11 cellular contexts compared by ENCODE assay signal in the genomic region with DNA sequence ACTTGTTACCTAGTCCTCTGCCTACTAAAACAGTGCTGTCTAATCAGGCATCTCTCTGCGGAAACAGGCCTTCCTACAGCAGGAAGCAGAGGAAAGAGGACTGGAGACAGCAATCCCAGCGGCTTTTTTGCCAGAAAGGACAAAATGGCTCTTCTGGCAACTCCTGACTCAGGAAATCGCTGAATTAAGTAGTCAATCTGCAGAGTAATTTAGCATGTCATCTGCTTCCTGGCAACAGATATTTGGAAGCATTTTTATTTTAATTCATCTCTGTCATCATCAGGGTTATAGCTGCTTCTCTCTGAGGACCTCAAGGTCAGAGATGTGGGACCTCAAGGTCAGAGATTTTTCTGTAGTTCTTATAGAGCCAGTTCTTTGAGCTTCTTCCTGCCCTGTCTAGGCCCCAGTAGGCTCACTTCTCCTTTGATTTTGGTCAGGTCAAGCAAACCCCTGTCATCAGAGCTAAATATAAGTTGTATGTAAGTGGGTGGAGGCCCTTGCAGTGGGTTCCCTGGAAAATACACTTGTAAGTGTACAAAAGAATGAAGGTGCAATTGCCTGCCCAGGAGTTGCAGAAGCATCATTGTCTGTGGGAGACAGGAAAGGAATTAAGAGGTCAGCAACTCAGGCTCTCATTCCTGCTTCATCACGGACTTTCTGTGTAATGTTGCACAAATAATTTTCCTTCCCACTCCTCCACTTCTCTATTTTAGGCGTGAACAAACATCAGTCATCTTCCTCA.
DNase-seq lines count a peak whose midpoint lies in the region; ATAC-seq and TF ChIP-seq lines count a peak whose summit lies in the region.
"Had no signal": no experiment of that assay in that cellular context is flagged by ENCODE, and none has a peak within 500 bp of the region (broad histone marks: within the 10 kb centered on the region; RNA-seq: fewer than 3 reads in every experiment).

No MANE protein-coding gene starts in this region.

- H3K4me3 Mint-ChIP-seq in osteocyte (ENCODE audit: unreplicated experiment): no peak overlapping the region
- H3K4me3 Mint-ChIP-seq: activated CD4-positive, alpha-beta memory T cell treated with anti-CD3 and anti-CD28 coated beads for 36 hours had no signal

- DNase-seq in AG04450 (ENCODE audit: low read depth, low spot score) (no peak), SKM-1 (lab: John Stamatoyannopoulos, UW; ENCODE audit: unreplicated experiment) (peak; percentile 38), Right ventricle myocardium superior (no peak), osteocyte (ENCODE audit: extremely low spot score, unreplicated experiment) (no peak), NAMALWA (ENCODE audit: low spot score) (no peak), NCI-H526 (lab: John Stamatoyannopoulos, UW) (no peak), islet precursor cell (no peak), SIG-M5 treated with dmso at 0.1 percent for 504 hours (lab: John Stamatoyannopoulos, UW; ENCODE audit: unreplicated experiment) (no peak)
- DNase-seq: activated CD4-positive, alpha-beta memory T cell treated with anti-CD3 and anti-CD28 coated beads for 36 hours; SHP77; stimulated activated CD4-positive, alpha-beta T cell treated with anti-CD3 and anti-CD28 coated beads, Interleukin-4, amount 100 ng/mL, for 24 hours had no signal

- intact Hi-C loops in Right ventricle myocardium superior (cut with DNase I): no loop called here

- peak overlapping the region; percentile 43 for H3K27ac ChIP-seq in AG04450 (ENCODE audit: low read depth, low read length)

- no peaks in the 10 kb centered on the region for H3K9me3 ChIP-seq in AG04450 (ENCODE audit: control insufficient read depth, insufficient read depth, low read length)

- H3K27ac Mint-ChIP-seq in osteocyte (ENCODE audit: unreplicated experiment): peak overlapping the region; percentile 6
- H3K27ac Mint-ChIP-seq: activated CD4-positive, alpha-beta memory T cell treated with anti-CD3 and anti-CD28 coated beads for 36 hours had no signal

- no peaks in the 10 kb centered on the region for H3K27me3 ChIP-seq in AG04450 (ENCODE audit: control insufficient read depth, insufficient read depth, low read length)

- CTCF ChIA-PET in AG04450 (lab: Charles Lee): interaction anchor here (1.3 kb wide), 1 partner anchor 162 kb away, joined by 3 read pairs; no protein-coding TSS in a partner anchor

- POLR2A ChIA-PET in AG04450 (lab: Yijun Ruan, JAX): no interaction called here

- no peaks in the 10 kb centered on the region for H3K9me3 Mint-ChIP-seq in osteocyte (ENCODE audit: unreplicated experiment)
- H3K9me3 Mint-ChIP-seq: activated CD4-positive, alpha-beta memory T cell treated with anti-CD3 and anti-CD28 coated beads for 36 hours had no signal

- H3K4me3 ChIP-seq in AG04450 (ENCODE audit: low read depth, low read length): no peak overlapping the region

- TF ChIP-seq CTCF in AG04450 (IDR thresholded peaks at IDR 0.05; ENCODE audit: low read depth, low read length) (no peak), osteocyte (IDR thresholded peaks at IDR 0.05) (no peak)

- H3K4me1 Mint-ChIP-seq in osteocyte (ENCODE audit: unreplicated experiment): peaks cover 57% of the 10 kb centered on the region

- ATAC-seq in Right ventricle myocardium superior (ENCODE audit: poor library complexity): peak; percentile 63

- no peaks in the 10 kb centered on the region for H3K27me3 Mint-ChIP-seq in osteocyte (ENCODE audit: unreplicated experiment)
- H3K27me3 Mint-ChIP-seq: activated CD4-positive, alpha-beta memory T cell treated with anti-CD3 and anti-CD28 coated beads for 36 hours had no signal

- no peaks in the 10 kb centered on the region for H3K36me3 Mint-ChIP-seq in osteocyte (ENCODE audit: unreplicated experiment)
- H3K36me3 Mint-ChIP-seq: activated CD4-positive, alpha-beta memory T cell treated with anti-CD3 and anti-CD28 coated beads for 36 hours had no signal
